8 cellular contexts compared by ENCODE assay signal in genomic region chr1:31548899-31549806, GRCh38. TPM values are rescaled to one million over a fixed set of nuclear protein-coding genes. Genes with fewer than 3 reads are reported as not detected.
DNase-seq lines count a peak whose midpoint lies in the region; ATAC-seq and TF ChIP-seq lines count a peak whose summit lies in the region.

No MANE protein-coding gene starts in this region.

- no peak for TF ChIP-seq POLR2A in heart left ventricle (IDR thresholded peaks at IDR 0.05)

- H3K36me3 ChIP-seq in heart left ventricle: no peaks in the 10 kb centered on the region

- peaks cover 0 to 18% (median 8%) of the 10 kb centered on the region in 12 donors for H3K4me1 ChIP-seq in heart left ventricle

- H3K27ac Mint-ChIP-seq in HFFc6 (peak overlapping the region; percentile 87), progenitor cell of endocrine pancreas (peak overlapping the region; percentile 25)

- peak; percentile 90 for DNase-seq in GM03348 (ENCODE audit: low spot score)
- peak; percentile 84 for DNase-seq in HFFc6
- peak; percentile 77 for DNase-seq in NCI-H1092 treated with DMSO at 0.1 percent for 48 hours (lab: John Stamatoyannopoulos, UW)
- DNase-seq in SKM-1 treated with dmso at 0.1 percent for 144 hours (lab: John Stamatoyannopoulos, UW; ENCODE audit: unreplicated experiment): peak; percentile 82
- peak; percentile 73 for DNase-seq in activated naive CD8-positive, alpha-beta T cell treated with anti-CD3 and anti-CD28 coated beads, Interleukin-2, amount 50 U/mL, for 16 hours (ENCODE audit: low read depth, low spot score)
- DNase-seq in heart left ventricle: peak; percentile 67 to 80 (median 78)
- peak; percentile 91 for DNase-seq in progenitor cell of endocrine pancreas (ENCODE audit: low spot score, unreplicated experiment)
- DNase-seq in ureter (ENCODE audit: low spot score): peak; percentile 96

- H3K36me3 Mint-ChIP-seq in HFFc6 (ENCODE audit: low read depth) (no peaks in the 10 kb centered on the region), progenitor cell of endocrine pancreas (ENCODE audit: insufficient read depth) (no peaks in the 10 kb centered on the region)

- WGBS in heart left ventricle, 4 donors: 2 to 5% (median 3%) methylated on average over 20 to 24 of the region's 24 CpGs

- H3K27me3 Mint-ChIP-seq in HFFc6 (ENCODE audit: insufficient read depth) (no peaks in the 10 kb centered on the region; the same call in none of the 2 replicates), progenitor cell of endocrine pancreas (no peaks in the 10 kb centered on the region)

- H3K9me3 Mint-ChIP-seq in HFFc6 (no peaks in the 10 kb centered on the region), progenitor cell of endocrine pancreas (ENCODE audit: low read depth) (peaks cover 3% of the 10 kb centered on the region)

- H3K4me3 Mint-ChIP-seq in HFFc6 (peak overlapping the region; percentile 88), progenitor cell of endocrine pancreas (ENCODE audit: low read depth) (peak overlapping the region; percentile 42)

- peaks cover 0 to 5% (median 0%) of the 10 kb centered on the region in 9 donors for H3K27me3 ChIP-seq in heart left ventricle

- no peaks in the 10 kb centered on the region; the same call in 1 of the 2 replicates for H3K4me1 Mint-ChIP-seq in HFFc6 (ENCODE audit: low read depth)
- H3K4me1 Mint-ChIP-seq in progenitor cell of endocrine pancreas (ENCODE audit: low read depth): peaks cover 6% of the 10 kb centered on the region

- H3K27ac ChIP-seq in heart left ventricle: peak overlapping the region in 10 of 12 donors; percentile 13 to 67 (median 53)

- peak; percentile 99 for TF ChIP-seq CTCF in HFFc6 (IDR thresholded peaks at IDR 0.05)
- TF ChIP-seq CTCF in heart left ventricle (IDR thresholded peaks at IDR 0.05): peak; percentile 91 to 97 (median 94)
- TF ChIP-seq CTCF in progenitor cell of endocrine pancreas (IDR thresholded peaks at IDR 0.05; ENCODE audit: unreplicated experiment): peak; percentile 97

- ATAC-seq in heart left ventricle: peak; percentile 85 to 93 (median 91)

- intact Hi-C loops in heart left ventricle (cut with DNase I): loop anchor here in 9 of 10 donors (1.0 to 10.0 kb wide), 14 partner anchors 87 to 367 kb away; no protein-coding TSS in a partner anchor

- peak overlapping the region in 8 of 12 donors; percentile 7 to 46 (median 34) for H3K4me3 ChIP-seq in heart left ventricle

- no peaks in the 10 kb centered on the region for H3K9me3 ChIP-seq in heart left ventricle

RNA-seq across cellular contexts. Expression of gene TINAGL1, which starts 27.2 kb away (rescaled TPM):
- total RNA-seq in HFFc6 (2021; fragmentation: NEBNext Ultra II Directional; extraction: Animal tissue kit (Norgen Biotek cat#: 25700)): 1 to 10 TPM in 5 of 6 experiments, under 1 TPM in 1; 0.91 to 4.0 (median 1.9) TPM
- total RNA-seq in heart left ventricle (100 to 1,000 TPM; 136 to 697 (median 199) TPM), progenitor cell of endocrine pancreas (2.6 and 4.4 TPM in 2 replicates), ureter (218 TPM)
- 100 to 1,000 TPM; 263 to 354 TPM for polyA plus RNA-seq in heart left ventricle

Comparison
In these comparisons a context has a peak if more than half of its experiments do, and no peak if none do; other contexts are left out.
1. Peak in every context shown above with its lines: DNase-seq, ATAC-seq, H3K4me3 ChIP-seq and H3K27ac ChIP-seq.
2. RNA of gene TINAGL1, which starts 27.2 kb away (total RNA-seq): 218 TPM in ureter (single experiment) and 136 to 697 TPM in heart left ventricle; 2.6 to 4.4 TPM in progenitor cell of endocrine pancreas and 0.91 to 4.0 TPM in HFFc6; every median in the first group is over 10 times any median in the second.